In genomic region chr15:57580428-57580827, GRCh38 we compare ENCODE assay signal across 15 cellular contexts. TPM values are rescaled to one million over a fixed set of nuclear protein-coding genes. Genes with fewer than 3 reads are reported as not detected.
DNase-seq lines count a peak whose midpoint lies in the region; ATAC-seq and TF ChIP-seq lines count a peak whose summit lies in the region.
"Had no signal": no experiment of that assay in that cellular context is flagged by ENCODE, and none has a peak within 500 bp of the region (broad histone marks: within the 10 kb centered on the region; RNA-seq: fewer than 3 reads in every experiment).

No MANE protein-coding gene starts in this region.

- WGBS in body of pancreas, 2 donors, result 42 to 51% methylated on average over 7 to 8 of the region's 8 CpGs

- H3K27ac Mint-ChIP-seq in Caco-2 (ENCODE audit: unreplicated experiment), result peak overlapping the region; percentile 83
- H3K27ac Mint-ChIP-seq in progenitor cell of endocrine pancreas, result peak overlapping the region; percentile 30
- H3K27ac Mint-ChIP-seq: CD8-positive, alpha-beta memory T cell; H9 had no signal

- H3K27me3 Mint-ChIP-seq in Caco-2 (ENCODE audit: insufficient read depth, unreplicated experiment) (no peaks in the 10 kb centered on the region), progenitor cell of endocrine pancreas (no peaks in the 10 kb centered on the region)

- H3K9me3 ChIP-seq in Caco-2 (peaks cover 23% of the 10 kb centered on the region), body of pancreas (no peaks in the 10 kb centered on the region)

- peaks cover 49% of the 10 kb centered on the region for H3K4me1 ChIP-seq in Caco-2
- H3K4me1 ChIP-seq in body of pancreas, result peaks cover 26% of the 10 kb centered on the region
- H3K4me1 ChIP-seq: BLaER1 had no signal

- POLR2A ChIA-PET in Caco-2 (lab: Charles Lee), result interaction anchor here (0.7 kb wide), 1 partner anchor 18 kb away, joined by 4 read pairs; no protein-coding TSS in a partner anchor

- H3K36me3 Mint-ChIP-seq in Caco-2 (ENCODE audit: insufficient read depth, unreplicated experiment), result peaks cover 4% of the 10 kb centered on the region
- peaks cover 9% of the 10 kb centered on the region for H3K36me3 Mint-ChIP-seq in progenitor cell of endocrine pancreas (ENCODE audit: insufficient read depth)

- CTCF ChIA-PET in Caco-2 (lab: Charles Lee), result interaction anchor here (1.0 to 1.1 kb wide), 3 partner anchors 29 to 171 kb away, joined by 3 read pairs; no protein-coding TSS in a partner anchor

- H3K9me3 Mint-ChIP-seq in Caco-2 (ENCODE audit: unreplicated experiment) (peaks cover 16% of the 10 kb centered on the region), progenitor cell of endocrine pancreas (ENCODE audit: low read depth) (peaks cover 16% of the 10 kb centered on the region)

- H3K27ac ChIP-seq in body of pancreas, result peak overlapping the region; percentile 1 to 57 (median 42)
- H3K27ac ChIP-seq: BLaER1, GM23248 had no signal

- intact Hi-C loops in Caco-2 (cut with micrococcal nuclease; ENCODE audit: unreplicated experiment), result no loop called here
- intact Hi-C loops in body of pancreas (cut with DNase I), result no loop called here

- ATAC-seq in body of pancreas (peak; percentile 16), HG03139 (IDR thresholded peaks at IDR 0.05; ENCODE audit: unreplicated experiment) (no peak), HG02678 (IDR thresholded peaks at IDR 0.05; ENCODE audit: unreplicated experiment) (no peak)
- ATAC-seq: GM12878 had no signal

- TF ChIP-seq POLR2A in body of pancreas (IDR thresholded peaks at IDR 0.05), result no peak

- DNase-seq in Caco-2, result no peak
- DNase-seq in body of pancreas, result peak in 2 of 4 donors; percentile 36 to 51
- DNase-seq in islet precursor cell, result peak; percentile 12
- no peak for DNase-seq in progenitor cell of endocrine pancreas (ENCODE audit: low spot score, unreplicated experiment)
- no peak for DNase-seq in GF-D8 (lab: John Stamatoyannopoulos, UW)
- DNase-seq: 8988T; AML-193; CD8-positive, alpha-beta memory T cell; DMS 273 treated with DMSO at 0.1 percent for 48 hours; GM23248; H9 had no signal

- no peak for TF ChIP-seq CTCF in Caco-2 (IDR thresholded peaks at IDR 0.05; ENCODE audit: insufficient read depth in 1 of 2, low read depth in 1 of 2, low read length in 1 of 2, severe bottlenecking in 1 of 2, unreplicated experiment in 1 of 2)
- TF ChIP-seq CTCF in body of pancreas (IDR thresholded peaks at IDR 0.05), result no peak
- TF ChIP-seq CTCF in progenitor cell of endocrine pancreas (IDR thresholded peaks at IDR 0.05; ENCODE audit: unreplicated experiment), result no peak

- H3K4me3 ChIP-seq in Caco-2 (ENCODE audit: low read depth, low read length) (no peak overlapping the region), body of pancreas (no peak overlapping the region)
- H3K4me3 ChIP-seq: BLaER1, GM12878, GM23248 had no signal

- H3K36me3 ChIP-seq in Caco-2 (ENCODE audit: control insufficient read depth, insufficient read depth, low read length) (no peaks in the 10 kb centered on the region), body of pancreas (replicated peaks in 1 of 2; ENCODE audit: insufficient read depth in 1 of 2, low read depth in 2 of 2) (no peaks in the 10 kb centered on the region)
- H3K36me3 ChIP-seq: BLaER1 had no signal

- no TSS peak for BruUV-seq in Caco-2 (replicated peaks; lab: Mats Ljungman, UMichigan)

- H3K4me3 Mint-ChIP-seq in Caco-2 (ENCODE audit: unreplicated experiment) (no peak overlapping the region), progenitor cell of endocrine pancreas (ENCODE audit: low read depth) (peak overlapping the region; percentile 3)
- H3K4me3 Mint-ChIP-seq: CD8-positive, alpha-beta memory T cell; H9 had no signal

- peaks cover 43% of the 10 kb centered on the region for H3K4me1 Mint-ChIP-seq in Caco-2 (ENCODE audit: low read depth, unreplicated experiment)
- peaks cover 30% of the 10 kb centered on the region for H3K4me1 Mint-ChIP-seq in progenitor cell of endocrine pancreas (ENCODE audit: low read depth)
- H3K4me1 Mint-ChIP-seq: CD8-positive, alpha-beta memory T cell; H9 had no signal

- H3K27me3 ChIP-seq in Caco-2 (replicated peaks; ENCODE audit: control insufficient read depth, insufficient read depth, low read length), result no peaks in the 10 kb centered on the region
- H3K27me3 ChIP-seq in body of pancreas, result no peaks in the 10 kb centered on the region
- H3K27me3 ChIP-seq: BLaER1 had no signal

RNA-seq across cellular contexts. Expression of gene MYZAP, which starts 11.3 kb away (rescaled TPM):
- total RNA-seq in Caco-2 (2022) (4.3 and 6.4 TPM in 2 replicates), body of pancreas (10 to 100 TPM; 10.9 to 16.3 TPM), progenitor cell of endocrine pancreas (11.5 and 11.9 TPM in 2 replicates)
- total RNA-seq: CD8-positive, alpha-beta memory T cell; GM12878; GM23248 had no signal
